Comparison of ENCODE assay signal across 34 cellular contexts in genomic region chr13:49893591-49893990, GRCh38.
"Had no signal": no experiment of that assay in that cellular context is flagged by ENCODE, and none has a peak within 500 bp of the region (broad histone marks: within the 10 kb centered on the region; RNA-seq: fewer than 3 reads in every experiment).

No MANE protein-coding gene starts in this region.

- H3K27ac ChIP-seq: brain microvascular endothelial cell, coronary artery, dorsolateral prefrontal cortex, gastrocnemius medialis, WERI-Rb-1 had no signal

- H3K27me3 Mint-ChIP-seq: activated CD4-positive, alpha-beta T cell treated with anti-CD3 and anti-CD28 coated beads for 36 hours; activated CD4-positive, alpha-beta T cell treated with anti-CD3 and anti-CD28 coated beads, Interleukin-2, amount 10 ng/mL, durations not matched to agents 24 days and 14 days; activated naive CD8-positive, alpha-beta T cell; activated T-cell treated with anti-CD3 and anti-CD28 coated beads, Interleukin-2, amount 50 U/mL, for 24 hours had no signal

- H3K9me3 Mint-ChIP-seq: activated CD4-positive, alpha-beta T cell treated with anti-CD3 and anti-CD28 coated beads, Interleukin-2, amount 10 ng/mL, durations not matched to agents 24 days and 14 days; central memory CD8-positive, alpha-beta T cell had no signal

- H3K4me1 ChIP-seq: gastrocnemius medialis had no signal

- H3K27ac Mint-ChIP-seq: activated CD4-positive, alpha-beta memory T cell treated with anti-CD3 and anti-CD28 coated beads for 36 hours; activated CD4-positive, alpha-beta T cell treated with anti-CD3 and anti-CD28 coated beads for 36 hours; activated CD4-positive, alpha-beta T cell treated with anti-CD3 and anti-CD28 coated beads, Interleukin-2, amount 10 ng/mL, durations not matched to agents 24 days and 14 days; activated CD8-positive, alpha-beta T cell treated with anti-CD3 and anti-CD28 coated beads, Interleukin-2, amount 10 ng/mL, durations not matched to agents 7 days and 5 days; activated naive CD8-positive, alpha-beta T cell; activated T-cell treated with anti-CD3 and anti-CD28 coated beads, Interleukin-2, amount 50 U/mL, for 24 hours; activated T-cell treated with anti-CD3 and anti-CD28 coated beads, Interleukin-2, amount 50 U/mL, for 72 hours; dendritic cell treated with granulocyte-macrophage colony-stimulating factor and Interleukin-4, amounts not matched to agents 40 ng/mL and 50 ng/mL, for 4 days; endodermal cell; T-helper 17 cell; T-helper 2 cell treated with Interferon-gamma antibody and Interleukin-4, amounts not matched to agents 5 μg/mL and 100 μg/mL, for 36 hours had no signal

- H3K4me3 ChIP-seq: coronary artery, dorsolateral prefrontal cortex, gastrocnemius medialis had no signal

- FAIRE-seq: astrocyte, bronchial epithelial cell had no signal

- H3K4me3 Mint-ChIP-seq: activated CD4-positive, alpha-beta memory T cell treated with anti-CD3 and anti-CD28 coated beads for 36 hours; activated CD4-positive, alpha-beta T cell treated with anti-CD3 and anti-CD28 coated beads for 36 hours; activated CD4-positive, alpha-beta T cell treated with anti-CD3 and anti-CD28 coated beads, Interleukin-2, amount 10 ng/mL, durations not matched to agents 24 days and 14 days; activated CD8-positive, alpha-beta T cell treated with anti-CD3 and anti-CD28 coated beads, Interleukin-2, amount 10 ng/mL, durations not matched to agents 7 days and 5 days; activated naive CD8-positive, alpha-beta T cell; activated T-cell treated with anti-CD3 and anti-CD28 coated beads, Interleukin-2, amount 50 U/mL, for 24 hours; activated T-cell treated with anti-CD3 and anti-CD28 coated beads, Interleukin-2, amount 50 U/mL, for 72 hours; central memory CD8-positive, alpha-beta T cell; dendritic cell treated with granulocyte-macrophage colony-stimulating factor and Interleukin-4, amounts not matched to agents 40 ng/mL and 50 ng/mL, for 4 days; endodermal cell; T-helper 17 cell; T-helper 2 cell treated with Interferon-gamma antibody and Interleukin-4, amounts not matched to agents 5 μg/mL and 100 μg/mL, for 36 hours had no signal

- ATAC-seq: activated CD4-positive, alpha-beta T cell treated with anti-CD3 and anti-CD28 coated beads for 36 hours; activated CD8-positive, alpha-beta T cell treated with anti-CD3 and anti-CD28 coated beads, Interleukin-2, amount 10 ng/mL, durations not matched to agents 7 days and 5 days; activated T-cell treated with anti-CD3 and anti-CD28 coated beads, Interleukin-2, amount 50 U/mL, for 72 hours; esophagus mucosa; gastrocnemius medialis; T-helper 17 cell had no signal

- H3K36me3 ChIP-seq: brain microvascular endothelial cell, gastrocnemius medialis, WERI-Rb-1 had no signal

- H3K27me3 ChIP-seq: brain microvascular endothelial cell, dorsolateral prefrontal cortex, gastrocnemius medialis had no signal

- H3K4me1 Mint-ChIP-seq: activated CD4-positive, alpha-beta T cell treated with anti-CD3 and anti-CD28 coated beads for 36 hours; activated CD4-positive, alpha-beta T cell treated with anti-CD3 and anti-CD28 coated beads, Interleukin-2, amount 10 ng/mL, durations not matched to agents 24 days and 14 days; central memory CD8-positive, alpha-beta T cell; endodermal cell; T-helper 17 cell had no signal

- DNase-seq: activated CD4-positive, alpha-beta memory T cell treated with anti-CD3 and anti-CD28 coated beads for 36 hours; activated CD4-positive, alpha-beta T cell treated with anti-CD3 and anti-CD28 coated beads for 36 hours; activated CD4-positive, alpha-beta T cell treated with anti-CD3 and anti-CD28 coated beads, Interleukin-2, amount 10 ng/mL, durations not matched to agents 24 days and 14 days; activated CD4-positive, CD25-positive, alpha-beta regulatory T cell; activated CD4-positive, CD25-positive, alpha-beta regulatory T cell treated with anti-CD3 and anti-CD28 coated beads, Interleukin-2, amount 50 U/mL, for 72 hours; activated CD8-positive, alpha-beta memory T cell treated with anti-CD3 and anti-CD28 coated beads, Interleukin-2, amount 50 U/mL, for 48 hours; activated CD8-positive, alpha-beta T cell treated with anti-CD3 and anti-CD28 coated beads, Interleukin-2, amount 10 ng/mL, durations not matched to agents 7 days and 5 days; activated effector memory CD4-positive, alpha-beta T cell treated with Interleukin-2 at 50 U/mL for 16 hours; activated gamma-delta T cell treated with Interleukin-2 at 50 U/mL for 16 hours; activated naive CD4-positive, alpha-beta T cell treated with anti-CD3 and anti-CD28 coated beads, Interleukin-2, amount 50 U/mL, for 16 hours; activated naive CD4-positive, alpha-beta T cell treated with Interleukin-2 at 50 U/mL for 16 hours; activated T-cell treated with anti-CD3 and anti-CD28 coated beads for 4 hours; activated T-cell treated with anti-CD3 and anti-CD28 coated beads, Interleukin-2, amount 50 U/mL, for 24 hours; activated T-cell treated with anti-CD3 and anti-CD28 coated beads, Interleukin-2, amount 50 U/mL, for 72 hours; amniotic stem cell; anterior cingulate cortex; brain microvascular endothelial cell; dorsolateral prefrontal cortex; effector memory CD4-positive, alpha-beta T cell; endodermal cell; foreskin fibroblast; gastrocnemius medialis; T-helper 1 cell; T-helper 17 cell; T1000; WERI-Rb-1 had no signal

- H3K9me3 ChIP-seq: gastrocnemius medialis had no signal

- H3K36me3 Mint-ChIP-seq: activated CD4-positive, alpha-beta memory T cell treated with anti-CD3 and anti-CD28 coated beads for 36 hours; activated naive CD8-positive, alpha-beta T cell had no signal
